ENCODE assay signal across 1 cellular context in the genomic region with DNA sequence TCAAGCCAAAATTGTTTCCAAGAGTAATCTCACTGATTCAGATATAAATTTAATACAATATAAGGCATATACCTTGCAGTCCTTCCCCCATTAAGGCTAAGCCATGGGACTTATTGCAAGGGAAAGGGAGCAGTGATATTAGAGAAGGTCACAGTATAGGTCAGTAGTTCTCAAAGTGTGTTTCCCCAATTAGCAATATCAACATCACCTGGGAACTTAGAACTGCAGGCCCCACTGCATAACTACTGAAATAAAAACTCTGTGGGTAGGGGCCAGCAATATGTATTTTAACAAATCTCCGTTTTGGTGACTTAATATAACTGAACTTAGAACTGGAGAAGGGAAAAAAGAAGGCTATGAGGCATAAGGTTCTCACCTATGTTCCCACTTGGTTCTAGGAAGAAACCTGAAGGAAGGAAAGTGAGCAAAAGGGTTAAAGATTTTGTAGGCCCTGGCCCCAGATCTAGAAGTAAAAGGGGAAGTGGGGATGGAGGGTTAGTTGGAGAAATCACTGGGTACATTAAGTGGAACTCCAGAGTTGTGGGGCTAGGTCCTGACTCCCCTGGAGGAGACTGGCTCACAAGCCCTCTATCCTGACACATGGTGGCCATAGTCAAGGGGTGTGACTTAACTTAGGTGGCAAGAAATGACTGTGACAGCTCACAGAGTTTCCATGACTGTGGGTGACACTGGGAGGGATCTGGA.
TF ChIP-seq lines count a peak whose summit lies in the region.

No MANE protein-coding gene starts in this region.

TF ChIP-seq in H1, 55 proteins besides CTCF, POLR2A, EP300 and RAD21:
- TF ChIP-seq, protein P1, sequence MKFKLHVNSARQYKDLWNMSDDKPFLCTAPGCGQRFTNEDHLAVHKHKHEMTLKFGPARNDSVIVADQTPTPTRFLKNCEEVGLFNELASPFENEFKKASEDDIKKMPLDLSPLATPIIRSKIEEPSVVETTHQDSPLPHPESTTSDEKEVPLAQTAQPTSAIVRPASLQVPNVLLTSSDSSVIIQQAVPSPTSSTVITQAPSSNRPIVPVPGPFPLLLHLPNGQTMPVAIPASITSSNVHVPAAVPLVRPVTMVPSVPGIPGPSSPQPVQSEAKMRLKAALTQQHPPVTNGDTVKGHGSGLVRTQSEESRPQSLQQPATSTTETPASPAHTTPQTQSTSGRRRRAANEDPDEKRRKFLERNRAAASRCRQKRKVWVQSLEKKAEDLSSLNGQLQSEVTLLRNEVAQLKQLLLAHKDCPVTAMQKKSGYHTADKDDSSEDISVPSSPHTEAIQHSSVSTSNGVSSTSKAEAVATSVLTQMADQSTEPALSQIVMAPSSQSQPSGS (IDR thresholded peaks at IDR 0.05; ENCODE audit: low read length), result no peak
- no peak for TF ChIP-seq JUN (IDR thresholded peaks at IDR 0.05; ENCODE audit: low read depth, low read length)
TF ChIP-seq in H1: peak in this region for 0.
